Comparison of ENCODE assay signal across 1 cellular context in the genomic region with DNA sequence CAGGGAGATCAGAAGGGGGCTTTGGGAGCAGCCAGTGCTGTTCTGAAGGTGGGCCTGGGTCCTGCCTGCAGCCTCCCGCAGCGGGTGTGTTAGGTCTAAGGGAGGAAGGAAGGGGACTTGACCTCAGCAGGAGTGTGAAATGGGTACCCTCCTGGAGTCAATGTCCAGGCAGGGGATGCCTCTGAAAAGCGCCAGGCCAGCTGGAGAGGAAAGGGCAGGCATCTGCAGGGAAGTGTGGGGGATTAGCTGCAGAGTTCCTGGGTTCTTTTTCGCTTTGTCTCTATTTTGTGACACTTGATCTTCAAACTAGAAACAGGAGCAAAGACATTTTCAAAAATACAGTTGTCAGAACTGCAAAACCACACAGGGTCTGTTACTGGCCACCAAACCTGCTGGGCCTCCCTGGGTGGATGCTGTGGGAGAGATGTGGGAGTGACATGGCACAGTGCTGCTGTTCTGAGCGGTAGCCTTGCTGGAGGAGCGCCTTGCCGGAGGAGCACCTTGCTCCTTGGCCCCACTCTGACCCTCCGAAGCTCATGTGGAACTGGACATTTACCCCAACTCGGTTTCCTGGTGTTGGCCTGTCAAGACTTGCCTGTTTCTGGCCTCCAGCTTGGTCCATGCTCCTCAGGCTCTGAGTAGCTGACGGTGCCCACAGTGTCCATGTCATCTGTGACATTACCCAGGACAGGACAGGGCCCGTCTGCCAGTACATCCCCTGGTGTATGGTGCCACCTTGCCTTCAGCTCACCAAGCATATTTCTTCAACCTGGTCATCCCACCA.
A peak's percentile ranks its signal among the peaks of the same experiment; 100 is the strongest.
TF ChIP-seq lines count a peak whose summit lies in the region.

No MANE protein-coding gene starts in this region.

TF ChIP-seq in K562, 482 proteins besides CTCF, POLR2A, EP300 and RAD21 (continued from another document):
- TF ChIP-seq, protein P1, sequence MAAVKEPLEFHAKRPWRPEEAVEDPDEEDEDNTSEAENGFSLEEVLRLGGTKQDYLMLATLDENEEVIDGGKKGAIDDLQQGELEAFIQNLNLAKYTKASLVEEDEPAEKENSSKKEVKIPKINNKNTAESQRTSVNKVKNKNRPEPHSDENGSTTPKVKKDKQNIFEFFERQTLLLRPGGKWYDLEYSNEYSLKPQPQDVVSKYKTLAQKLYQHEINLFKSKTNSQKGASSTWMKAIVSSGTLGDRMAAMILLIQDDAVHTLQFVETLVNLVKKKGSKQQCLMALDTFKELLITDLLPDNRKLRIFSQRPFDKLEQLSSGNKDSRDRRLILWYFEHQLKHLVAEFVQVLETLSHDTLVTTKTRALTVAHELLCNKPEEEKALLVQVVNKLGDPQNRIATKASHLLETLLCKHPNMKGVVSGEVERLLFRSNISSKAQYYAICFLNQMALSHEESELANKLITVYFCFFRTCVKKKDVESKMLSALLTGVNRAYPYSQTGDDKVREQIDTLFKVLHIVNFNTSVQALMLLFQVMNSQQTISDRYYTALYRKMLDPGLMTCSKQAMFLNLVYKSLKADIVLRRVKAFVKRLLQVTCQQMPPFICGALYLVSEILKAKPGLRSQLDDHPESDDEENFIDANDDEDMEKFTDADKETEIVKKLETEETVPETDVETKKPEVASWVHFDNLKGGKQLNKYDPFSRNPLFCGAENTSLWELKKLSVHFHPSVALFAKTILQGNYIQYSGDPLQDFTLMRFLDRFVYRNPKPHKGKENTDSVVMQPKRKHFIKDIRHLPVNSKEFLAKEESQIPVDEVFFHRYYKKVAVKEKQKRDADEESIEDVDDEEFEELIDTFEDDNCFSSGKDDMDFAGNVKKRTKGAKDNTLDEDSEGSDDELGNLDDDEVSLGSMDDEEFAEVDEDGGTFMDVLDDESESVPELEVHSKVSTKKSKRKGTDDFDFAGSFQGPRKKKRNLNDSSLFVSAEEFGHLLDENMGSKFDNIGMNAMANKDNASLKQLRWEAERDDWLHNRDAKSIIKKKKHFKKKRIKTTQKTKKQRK (IDR thresholded peaks at IDR 0.05; ENCODE audit: borderline replicate concordance, low read depth, low read length): no peak
- TF ChIP-seq ZBED1 (IDR thresholded peaks at IDR 0.05) (no peak), RBM39 (optimal IDR thresholded peaks at IDR 0.05; ENCODE audit: low read depth, low read length) (no peak)
- TF ChIP-seq, protein P2, sequence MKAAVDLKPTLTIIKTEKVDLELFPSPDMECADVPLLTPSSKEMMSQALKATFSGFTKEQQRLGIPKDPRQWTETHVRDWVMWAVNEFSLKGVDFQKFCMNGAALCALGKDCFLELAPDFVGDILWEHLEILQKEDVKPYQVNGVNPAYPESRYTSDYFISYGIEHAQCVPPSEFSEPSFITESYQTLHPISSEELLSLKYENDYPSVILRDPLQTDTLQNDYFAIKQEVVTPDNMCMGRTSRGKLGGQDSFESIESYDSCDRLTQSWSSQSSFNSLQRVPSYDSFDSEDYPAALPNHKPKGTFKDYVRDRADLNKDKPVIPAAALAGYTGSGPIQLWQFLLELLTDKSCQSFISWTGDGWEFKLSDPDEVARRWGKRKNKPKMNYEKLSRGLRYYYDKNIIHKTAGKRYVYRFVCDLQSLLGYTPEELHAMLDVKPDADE (conservative IDR thresholded peaks at IDR 0.05; ENCODE audit: control insufficient read depth, low read depth, low read length): 0 out of 2 replicates have a peak, but pooled peaks have one; percentile 58
TF ChIP-seq in K562: peak in this region for 22.
